In genomic region chr15:49046113-49046883, GRCh38 we compare ENCODE assay signal across 8 cellular contexts. TPM values are rescaled to one million over a fixed set of nuclear protein-coding genes. Genes with fewer than 3 reads are reported as not detected.
DNase-seq lines count a peak whose midpoint lies in the region; ATAC-seq and FAIRE-seq lines count a peak whose summit lies in the region.

A gene with protein sequence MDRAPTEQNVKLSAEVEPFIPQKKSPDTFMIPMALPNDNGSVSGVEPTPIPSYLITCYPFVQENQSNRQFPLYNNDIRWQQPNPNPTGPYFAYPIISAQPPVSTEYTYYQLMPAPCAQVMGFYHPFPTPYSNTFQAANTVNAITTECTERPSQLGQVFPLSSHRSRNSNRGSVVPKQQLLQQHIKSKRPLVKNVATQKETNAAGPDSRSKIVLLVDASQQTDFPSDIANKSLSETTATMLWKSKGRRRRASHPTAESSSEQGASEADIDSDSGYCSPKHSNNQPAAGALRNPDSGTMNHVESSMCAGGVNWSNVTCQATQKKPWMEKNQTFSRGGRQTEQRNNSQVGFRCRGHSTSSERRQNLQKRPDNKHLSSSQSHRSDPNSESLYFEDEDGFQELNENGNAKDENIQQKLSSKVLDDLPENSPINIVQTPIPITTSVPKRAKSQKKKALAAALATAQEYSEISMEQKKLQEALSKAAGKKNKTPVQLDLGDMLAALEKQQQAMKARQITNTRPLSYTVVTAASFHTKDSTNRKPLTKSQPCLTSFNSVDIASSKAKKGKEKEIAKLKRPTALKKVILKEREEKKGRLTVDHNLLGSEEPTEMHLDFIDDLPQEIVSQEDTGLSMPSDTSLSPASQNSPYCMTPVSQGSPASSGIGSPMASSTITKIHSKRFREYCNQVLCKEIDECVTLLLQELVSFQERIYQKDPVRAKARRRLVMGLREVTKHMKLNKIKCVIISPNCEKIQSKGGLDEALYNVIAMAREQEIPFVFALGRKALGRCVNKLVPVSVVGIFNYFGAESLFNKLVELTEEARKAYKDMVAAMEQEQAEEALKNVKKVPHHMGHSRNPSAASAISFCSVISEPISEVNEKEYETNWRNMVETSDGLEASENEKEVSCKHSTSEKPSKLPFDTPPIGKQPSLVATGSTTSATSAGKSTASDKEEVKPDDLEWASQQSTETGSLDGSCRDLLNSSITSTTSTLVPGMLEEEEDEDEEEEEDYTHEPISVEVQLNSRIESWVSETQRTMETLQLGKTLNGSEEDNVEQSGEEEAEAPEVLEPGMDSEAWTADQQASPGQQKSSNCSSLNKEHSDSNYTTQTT (minus strand): TSS chr15:49046446. CDS start chr15:49046299, 147 bp downstream.

- intact Hi-C loops in activated CD4-positive, alpha-beta T cell treated with anti-CD3 and anti-CD28 coated beads, Interleukin-2, amount 10 ng/mL, durations not matched to agents 24 days and 14 days (cut with micrococcal nuclease), result loop anchor here (1.0 to 5.0 kb wide), 6 partner anchors 109 to 714 kb away; partner anchors contain the start of genes CEP152, COPS2, DTWD1 and DUT

- peak; percentile 85 for ATAC-seq in HG03457 (IDR thresholded peaks at IDR 0.05; ENCODE audit: unreplicated experiment)

- H4K20me1 ChIP-seq in BLaER1 treated with 17β-estradiol and CSF1 and Interleukin-3, amounts not matched to agents 10 nM and 100 nM, result peaks cover 5 to 41% (median 20%) of the 10 kb centered on the region in 11 experiments; a peak in 13 of 22 replicates

- H3K9ac ChIP-seq in BLaER1 treated with 17β-estradiol and CSF1 and Interleukin-3, amounts not matched to agents 10 nM and 100 nM, result peak within 1 kb of the TSS; percentile 85 to 97 (median 92)

- peaks cover 0 to 12% (median 0%) of the 10 kb centered on the region in 11 experiments; a peak in 2 of 22 replicates for H3K36me3 ChIP-seq in BLaER1 treated with 17β-estradiol and CSF1 and Interleukin-3, amounts not matched to agents 10 nM and 100 nM

- peaks cover 7 to 11% (median 10%) of the 10 kb centered on the region in 11 experiments for H3K9me3 ChIP-seq in BLaER1 treated with 17β-estradiol and CSF1 and Interleukin-3, amounts not matched to agents 10 nM and 100 nM (replicated peaks in 1 of 11)

- H3K4me2 ChIP-seq in BLaER1 treated with 17β-estradiol and CSF1 and Interleukin-3, amounts not matched to agents 10 nM and 100 nM, result peak within 1 kb of the TSS; percentile 79 to 94 (median 88)

- peak within 1 kb of the TSS; percentile 98 for H3K4me3 Mint-ChIP-seq in activated CD4-positive, alpha-beta T cell treated with anti-CD3 and anti-CD28 coated beads, Interleukin-2, amount 10 ng/mL, durations not matched to agents 24 days and 14 days

- peaks cover 24% of the 10 kb centered on the region for H3K4me1 Mint-ChIP-seq in activated CD4-positive, alpha-beta T cell treated with anti-CD3 and anti-CD28 coated beads, Interleukin-2, amount 10 ng/mL, durations not matched to agents 24 days and 14 days

- peak within 1 kb of the TSS; percentile 83 to 100 (median 98) for H3K4me3 ChIP-seq in BLaER1 treated with 17β-estradiol and CSF1 and Interleukin-3, amounts not matched to agents 10 nM and 100 nM

- H3K27ac Mint-ChIP-seq in activated CD4-positive, alpha-beta T cell treated with anti-CD3 and anti-CD28 coated beads, Interleukin-2, amount 10 ng/mL, durations not matched to agents 24 days and 14 days, result peak within 1 kb of the TSS; percentile 90

- H3K9me3 Mint-ChIP-seq in activated CD4-positive, alpha-beta T cell treated with anti-CD3 and anti-CD28 coated beads, Interleukin-2, amount 10 ng/mL, durations not matched to agents 24 days and 14 days, result peaks cover 5% of the 10 kb centered on the region

- FAIRE-seq in GM19239 (lab: Jason Lieb, UNC), result peak; percentile 91

- peak within 1 kb of the TSS; percentile 75 to 94 (median 87) for H3K27ac ChIP-seq in BLaER1 treated with 17β-estradiol and CSF1 and Interleukin-3, amounts not matched to agents 10 nM and 100 nM

- H3K4me1 ChIP-seq in BLaER1 treated with 17β-estradiol and CSF1 and Interleukin-3, amounts not matched to agents 10 nM and 100 nM, result peaks cover 17 to 31% (median 21%) of the 10 kb centered on the region in 10 experiments

- peak; percentile 79 for DNase-seq in GM19239 (ENCODE audit: insufficient read length, low spot score)
- DNase-seq in NCI-H524 (lab: John Stamatoyannopoulos, UW), result peak; percentile 99
- DNase-seq in activated CD4-positive, alpha-beta T cell treated with anti-CD3 and anti-CD28 coated beads, Interleukin-2, amount 10 ng/mL, durations not matched to agents 24 days and 14 days, result peak; percentile 97
- peak; percentile 29 for DNase-seq in cortex of kidney (lab: John Stamatoyannopoulos, UW)
- peak; percentile 99 for DNase-seq in left kidney (ENCODE audit: low read depth, low spot score)
- peak; percentile 90 to 92 for DNase-seq in stimulated activated CD4-positive, alpha-beta T cell treated with anti-CD3 and anti-CD28 coated beads, Interleukin-2, amount 100 ng/mL, for 24 hours

- H3K27me3 ChIP-seq in BLaER1 treated with 17β-estradiol and CSF1 and Interleukin-3, amounts not matched to agents 10 nM and 100 nM, result no peaks in the 10 kb centered on the region

- peaks cover 10% of the 10 kb centered on the region for H3K36me3 Mint-ChIP-seq in activated CD4-positive, alpha-beta T cell treated with anti-CD3 and anti-CD28 coated beads, Interleukin-2, amount 10 ng/mL, durations not matched to agents 24 days and 14 days (ENCODE audit: low read depth)

- no peaks in the 10 kb centered on the region for H3K27me3 Mint-ChIP-seq in activated CD4-positive, alpha-beta T cell treated with anti-CD3 and anti-CD28 coated beads, Interleukin-2, amount 10 ng/mL, durations not matched to agents 24 days and 14 days

RNA-seq across cellular contexts. Expression of the gene that starts here (rescaled TPM):
- total RNA-seq in activated CD4-positive, alpha-beta T cell treated with anti-CD3 and anti-CD28 coated beads, Interleukin-2, amount 10 ng/mL, durations not matched to agents 24 days and 14 days, result 38.1 and 40.0 TPM in 2 replicates

Comparison
In these comparisons a context has a peak if more than half of its experiments do, and no peak if none do; other contexts are left out.
1. Peak in every context shown above with its lines: DNase-seq, ATAC-seq, H3K4me3 ChIP-seq and H3K27ac ChIP-seq.
2. DNase-seq: peak in every context shown above with its lines; median percentile 99 in NCI-H524; 99 in left kidney; 97 in activated CD4-positive, alpha-beta T cell treated with anti-CD3 and anti-CD28 coated beads, Interleukin-2, amount 10 ng/mL, durations not matched to agents 24 days and 14 days; 91 in stimulated activated CD4-positive, alpha-beta T cell treated with anti-CD3 and anti-CD28 coated beads, Interleukin-2, amount 100 ng/mL, for 24 hours; 79 in GM19239; 29 in cortex of kidney.